Comparison of ENCODE assay signal across 8 cellular contexts in the genomic region with DNA sequence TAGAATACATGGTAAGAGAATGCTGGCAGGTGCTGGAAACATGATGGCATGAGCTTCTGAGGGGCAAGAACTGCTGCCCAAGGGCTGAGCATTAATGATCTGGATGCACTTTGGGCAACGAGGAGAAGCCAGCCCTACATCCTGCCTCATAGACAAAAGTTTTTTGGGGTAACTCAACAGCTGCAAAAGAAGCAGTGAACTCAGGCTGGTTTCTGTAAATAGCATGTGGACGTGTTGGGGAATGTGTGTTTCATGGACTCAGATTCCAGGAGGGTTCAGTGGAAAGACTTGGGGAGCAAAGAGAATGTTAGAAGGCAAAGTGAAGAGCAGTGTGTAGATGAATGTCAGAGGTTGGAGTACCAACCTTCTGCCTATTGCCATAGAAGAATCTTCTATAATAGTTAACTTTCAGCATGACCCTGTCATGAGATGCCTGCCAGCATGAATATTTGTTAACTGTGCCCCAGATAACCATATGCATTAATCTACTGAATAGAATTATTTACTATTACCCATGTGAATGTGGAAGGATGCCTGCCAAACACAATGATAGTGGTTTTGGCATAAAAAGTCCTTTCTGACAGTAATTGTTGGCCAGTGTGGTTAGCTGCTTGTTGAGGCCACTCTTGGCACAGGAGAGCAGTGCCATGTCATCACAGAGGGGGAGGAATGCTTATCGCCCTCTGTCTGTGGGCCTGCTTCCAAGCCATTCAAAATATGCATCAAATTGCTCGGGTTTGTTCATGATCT.
DNase-seq lines count a peak whose midpoint lies in the region; ATAC-seq, FAIRE-seq and TF ChIP-seq lines count a peak whose summit lies in the region.

No MANE protein-coding gene starts in this region.

- no peak overlapping the region for H3K4me3 ChIP-seq in LNCaP clone FGC (ENCODE audit: low read depth, low read length)
- no peak overlapping the region for H3K4me3 ChIP-seq in bronchial epithelial cell (ENCODE audit: low read depth, low read length)
- H3K4me3 ChIP-seq in stomach, result no peak overlapping the region

- H3K4me1 Mint-ChIP-seq in activated naive CD8-positive, alpha-beta T cell treated with anti-CD3 and anti-CD28 coated beads, Interleukin-2, amount 50 U/mL, for 24 hours, result no peaks in the 10 kb centered on the region

- H3K27ac Mint-ChIP-seq in activated naive CD8-positive, alpha-beta T cell treated with anti-CD3 and anti-CD28 coated beads, Interleukin-2, amount 50 U/mL, for 24 hours, result no peak overlapping the region

- H3K27me3 ChIP-seq in bronchial epithelial cell (ENCODE audit: control insufficient read depth, insufficient read depth, low read length) (no peaks in the 10 kb centered on the region), stomach (no peaks in the 10 kb centered on the region)

- no peaks in the 10 kb centered on the region for H3K9me3 Mint-ChIP-seq in activated naive CD8-positive, alpha-beta T cell treated with anti-CD3 and anti-CD28 coated beads, Interleukin-2, amount 50 U/mL, for 24 hours

- H3K27ac ChIP-seq in 22Rv1 (no peak overlapping the region), stomach (no peak overlapping the region)

- no peak for ATAC-seq in activated naive CD8-positive, alpha-beta T cell treated with anti-CD3 and anti-CD28 coated beads, Interleukin-2, amount 50 U/mL, for 24 hours

- no peaks in the 10 kb centered on the region for H3K36me3 Mint-ChIP-seq in activated naive CD8-positive, alpha-beta T cell treated with anti-CD3 and anti-CD28 coated beads, Interleukin-2, amount 50 U/mL, for 24 hours (ENCODE audit: low read depth)

- peaks cover 0 to 20% (median 8%) of the 10 kb centered on the region in 4 donors for H3K4me1 ChIP-seq in stomach

- H3K27me3 Mint-ChIP-seq in activated naive CD8-positive, alpha-beta T cell treated with anti-CD3 and anti-CD28 coated beads, Interleukin-2, amount 50 U/mL, for 24 hours, result no peaks in the 10 kb centered on the region

- FAIRE-seq in bronchial epithelial cell (lab: Jason Lieb, UNC), result no peak

- TF ChIP-seq POLR2A in stomach (IDR thresholded peaks at IDR 0.05), result no peak

- no peak overlapping the region for H3K4me3 Mint-ChIP-seq in activated naive CD8-positive, alpha-beta T cell treated with anti-CD3 and anti-CD28 coated beads, Interleukin-2, amount 50 U/mL, for 24 hours

- intact Hi-C loops in stomach (cut with DNase I; ENCODE audit: low total_unique reads), result no loop called here

- DNase-seq in LNCaP clone FGC (ENCODE audit: low read depth), result peak; percentile 4
- DNase-seq in bronchial epithelial cell (ENCODE audit: low read depth), result peak; percentile 44
- peak; percentile 36 for DNase-seq in kidney glomerular epithelial cell (lab: John Stamatoyannopoulos, UW)
- DNase-seq in T-helper 9 cell, result no peak
- no peak for DNase-seq in stomach
- DNase-seq in activated naive CD8-positive, alpha-beta T cell treated with anti-CD3 and anti-CD28 coated beads, Interleukin-2, amount 50 U/mL, for 24 hours, result no peak
- no peak for DNase-seq in DMS114 treated with DMSO at 0.1 percent for 48 hours (lab: John Stamatoyannopoulos, UW; ENCODE audit: unreplicated experiment)

- no peaks in the 10 kb centered on the region for H3K9me3 ChIP-seq in stomach

- no peak for TF ChIP-seq EP300 in stomach (IDR thresholded peaks at IDR 0.05)

- 40 to 59% (median 42%) methylated on average over 4 of the region's 4 CpGs for WGBS in stomach, 5 donors

- TF ChIP-seq CTCF in 22Rv1 (IDR thresholded peaks at IDR 0.05), result peak; percentile 53
- TF ChIP-seq CTCF in LNCaP clone FGC (IDR thresholded peaks at IDR 0.05; ENCODE audit: control insufficient read depth, extremely low read depth, insufficient read depth), result peak; percentile 30; the same call in 1 of the 2 replicates
- TF ChIP-seq CTCF in bronchial epithelial cell (IDR thresholded peaks at IDR 0.05; ENCODE audit: insufficient read depth, low read length, severe bottlenecking), result peak; percentile 24
- TF ChIP-seq CTCF in stomach (IDR thresholded peaks at IDR 0.05), result no peak

- H3K36me3 ChIP-seq in bronchial epithelial cell (ENCODE audit: control insufficient read depth, insufficient read depth, low read length) (no peaks in the 10 kb centered on the region), stomach (peaks cover 0 to 7% (median 0%) of the 10 kb centered on the region in 4 donors)

Comparison
In these comparisons a context has a peak if more than half of its experiments do, and no peak if none do; other contexts are left out.
1. CTCF ChIP-seq: peak in 22Rv1 (single experiment), LNCaP clone FGC (single experiment) and bronchial epithelial cell (single experiment); none in stomach (0 of 7).
2. DNase-seq: peak in LNCaP clone FGC (single experiment), bronchial epithelial cell (single experiment) and kidney glomerular epithelial cell (single experiment); none in T-helper 9 cell (single experiment), stomach (single experiment), activated naive CD8-positive, alpha-beta T cell treated with anti-CD3 and anti-CD28 coated beads, Interleukin-2, amount 50 U/mL, for 24 hours (single experiment) and DMS114 treated with DMSO at 0.1 percent for 48 hours (single experiment).